8 cellular contexts compared by ENCODE assay signal in genomic region chr22:31080848-31081649, GRCh38.
DNase-seq lines count a peak whose midpoint lies in the region; ATAC-seq and TF ChIP-seq lines count a peak whose summit lies in the region.

Gene SMTN (plus strand): TSS chr22:31081318. CDS start chr22:31083259, 1,941 bp downstream.

- DNase-seq in DMS79 (lab: John Stamatoyannopoulos, UW), result peak; percentile 67
- DNase-seq in RWPE2 (ENCODE audit: low spot score), result peak; percentile 89
- DNase-seq in activated effector memory CD4-positive, alpha-beta T cell treated with Interleukin-2 at 50 U/mL for 16 hours, result peak; percentile 83
- DNase-seq in fibroblast of pulmonary artery (ENCODE audit: low read depth), result peak; percentile 88
- peak; percentile 98 for DNase-seq in nephron progenitor cell

- H3K36me3 ChIP-seq in KOPT-K1 (ENCODE audit: insufficient read depth, low read length) (no peaks in the 10 kb centered on the region), RWPE2 (ENCODE audit: low read depth) (peaks cover 28% of the 10 kb centered on the region)

- H3K36me3 Mint-ChIP-seq in nephron progenitor cell (ENCODE audit: low read depth), result no peaks in the 10 kb centered on the region
- peaks cover 3% of the 10 kb centered on the region for H3K36me3 Mint-ChIP-seq in stimulated activated naive CD8-positive, alpha-beta T cell treated with anti-CD3 and anti-CD28 coated beads, Interleukin-15, Interleukin-2, amounts not matched to agents 100 ng/mL and 50 ng/mL, for 24 hours (ENCODE audit: low read depth)

- no peaks in the 10 kb centered on the region for H3K9me3 Mint-ChIP-seq in nephron progenitor cell
- no peaks in the 10 kb centered on the region for H3K9me3 Mint-ChIP-seq in stimulated activated naive CD8-positive, alpha-beta T cell treated with anti-CD3 and anti-CD28 coated beads, Interleukin-15, Interleukin-2, amounts not matched to agents 100 ng/mL and 50 ng/mL, for 24 hours

- peaks cover 8% of the 10 kb centered on the region for H3K27me3 Mint-ChIP-seq in nephron progenitor cell (ENCODE audit: low read depth, poor library complexity)
- no peaks in the 10 kb centered on the region for H3K27me3 Mint-ChIP-seq in stimulated activated naive CD8-positive, alpha-beta T cell treated with anti-CD3 and anti-CD28 coated beads, Interleukin-15, Interleukin-2, amounts not matched to agents 100 ng/mL and 50 ng/mL, for 24 hours

- no peaks in the 10 kb centered on the region for H3K27me3 ChIP-seq in RWPE2 (ENCODE audit: insufficient read depth, poor library complexity, severe bottlenecking)

- peak; percentile 47 for ATAC-seq in GM21737 (IDR thresholded peaks at IDR 0.05; ENCODE audit: unreplicated experiment)
- peak; percentile 72 for ATAC-seq in RWPE2 (ENCODE audit: low read depth)

- TF ChIP-seq CTCF in RWPE2 (IDR thresholded peaks at IDR 0.05; ENCODE audit: poor library complexity, severe bottlenecking), result no peak
- TF ChIP-seq CTCF in fibroblast of pulmonary artery (IDR thresholded peaks at IDR 0.05; ENCODE audit: low read length, missing control alignments), result no peak
- no peak for TF ChIP-seq CTCF in nephron progenitor cell (IDR thresholded peaks at IDR 0.05)

- H3K9me3 ChIP-seq in KOPT-K1 (ENCODE audit: insufficient read depth, low read length, poor library complexity, severe bottlenecking), result no peaks in the 10 kb centered on the region
- H3K9me3 ChIP-seq in RWPE2 (ENCODE audit: severe bottlenecking), result no peaks in the 10 kb centered on the region

- H3K4me1 Mint-ChIP-seq in nephron progenitor cell, result peaks cover 51% of the 10 kb centered on the region
- peaks cover 39% of the 10 kb centered on the region for H3K4me1 Mint-ChIP-seq in stimulated activated naive CD8-positive, alpha-beta T cell treated with anti-CD3 and anti-CD28 coated beads, Interleukin-15, Interleukin-2, amounts not matched to agents 100 ng/mL and 50 ng/mL, for 24 hours (ENCODE audit: low read depth)

- peak within 1 kb of the TSS; percentile 99 for H3K27ac Mint-ChIP-seq in nephron progenitor cell
- H3K27ac Mint-ChIP-seq in stimulated activated naive CD8-positive, alpha-beta T cell treated with anti-CD3 and anti-CD28 coated beads, Interleukin-15, Interleukin-2, amounts not matched to agents 100 ng/mL and 50 ng/mL, for 24 hours, result peak within 1 kb of the TSS; percentile 55

- H3K27ac ChIP-seq in KOPT-K1 (ENCODE audit: low read depth, low read length, poor library complexity, severe bottlenecking) (peak within 1 kb of the TSS; percentile 69), RWPE2 (ENCODE audit: poor library complexity, severe bottlenecking) (peak within 1 kb of the TSS; percentile 90)

- H3K4me1 ChIP-seq in RWPE2 (ENCODE audit: insufficient read depth, poor library complexity, severe bottlenecking), result peaks cover 21% of the 10 kb centered on the region

- peak within 1 kb of the TSS; percentile 90 for H3K4me3 Mint-ChIP-seq in nephron progenitor cell
- peak within 1 kb of the TSS; percentile 92 for H3K4me3 Mint-ChIP-seq in stimulated activated naive CD8-positive, alpha-beta T cell treated with anti-CD3 and anti-CD28 coated beads, Interleukin-15, Interleukin-2, amounts not matched to agents 100 ng/mL and 50 ng/mL, for 24 hours

- H3K4me3 ChIP-seq in RWPE2 (ENCODE audit: severe bottlenecking) (peak within 1 kb of the TSS; percentile 91), fibroblast of pulmonary artery (replicated peaks; ENCODE audit: low read depth, low read length) (peak within 1 kb of the TSS; percentile 85)

Comparison
In these comparisons a context has a peak if more than half of its experiments do, and no peak if none do; other contexts are left out.
1. Peak in every context shown above with its lines: DNase-seq, ATAC-seq, H3K4me3 ChIP-seq and H3K27ac ChIP-seq.